In genomic region chr9:34522971-34523797, GRCh38 we compare ENCODE assay signal across 8 cellular contexts. TPM values are rescaled to one million over a fixed set of nuclear protein-coding genes. Genes with fewer than 3 reads are reported as not detected.
A peak's percentile ranks its signal among the peaks of the same experiment; 100 is the strongest.
DNase-seq lines count a peak whose midpoint lies in the region; ATAC-seq and TF ChIP-seq lines count a peak whose summit lies in the region.

Gene ENHO (minus strand): TSS chr9:34522990. CDS start chr9:34521695, 1,295 bp downstream.

- H3K27me3 ChIP-seq in prostate gland (replicated peaks; ENCODE audit: insufficient read depth) (no peaks in the 10 kb centered on the region), upper lobe of left lung (no peaks in the 10 kb centered on the region)

- no peaks in the 10 kb centered on the region for H3K4me1 ChIP-seq in prostate gland (replicated peaks)
- peaks cover 5 to 16% (median 7%) of the 10 kb centered on the region in 4 donors for H3K4me1 ChIP-seq in upper lobe of left lung

- TF ChIP-seq CTCF in GM12865 (IDR thresholded peaks at IDR 0.05; ENCODE audit: insufficient read depth, low read depth, low read length, missing control alignments) (no peak), prostate gland (IDR thresholded peaks at IDR 0.05) (no peak), upper lobe of left lung (IDR thresholded peaks at IDR 0.05) (peak in 3 of 6 experiments; percentile 46 to 57 (median 47))

- H3K4me3 ChIP-seq in GM12865 (ENCODE audit: low read depth, low read length) = peak within 1 kb of the TSS; percentile 25; the same call in 1 of the 2 replicates
- peak within 1 kb of the TSS; percentile 41 to 54 for H3K4me3 ChIP-seq in prostate gland
- peak within 1 kb of the TSS; percentile 25 to 59 (median 48) for H3K4me3 ChIP-seq in upper lobe of left lung

- H3K36me3 ChIP-seq in prostate gland (no peaks in the 10 kb centered on the region), upper lobe of left lung (no peaks in the 10 kb centered on the region)

- H3K9me3 ChIP-seq in prostate gland (no peaks in the 10 kb centered on the region), upper lobe of left lung (no peaks in the 10 kb centered on the region)

- DNase-seq in GM12865 (ENCODE audit: low read depth) = peak; percentile 86
- peak; percentile 57 for DNase-seq in NCI-H1436 treated with DMSO at 0.1 percent for 48 hours (lab: John Stamatoyannopoulos, UW)
- peak; percentile 81 to 90 (median 83) for DNase-seq in T-helper 2 cell
- DNase-seq in left ventricle myocardium superior = peak; percentile 93
- DNase-seq in prostate gland (ENCODE audit: low spot score) = peak; percentile 84
- DNase-seq in upper lobe of left lung = peak; percentile 88 to 99

- peak within 1 kb of the TSS; percentile 89 for H3K27ac ChIP-seq in angular gyrus (ENCODE audit: low read depth, low read length)
- H3K27ac ChIP-seq in prostate gland = peak within 1 kb of the TSS; percentile 37 to 57
- peak within 1 kb of the TSS in 1 of 4 donors; percentile 31 for H3K27ac ChIP-seq in upper lobe of left lung

- no peak for TF ChIP-seq EP300 in upper lobe of left lung (IDR thresholded peaks at IDR 0.05)

- ATAC-seq in HG02763 (IDR thresholded peaks at IDR 0.05; ENCODE audit: unreplicated experiment) = peak; percentile 83
- peak; percentile 99 for ATAC-seq in left ventricle myocardium superior
- ATAC-seq in upper lobe of left lung (ENCODE audit: low FRiP score in 2 of 2) = peak; percentile 97 to 98

- peak; percentile 9 for TF ChIP-seq POLR2A in prostate gland (IDR thresholded peaks at IDR 0.05)
- no peak for TF ChIP-seq POLR2A in upper lobe of left lung (IDR thresholded peaks at IDR 0.05)

- 5% methylated on average over 59 of the region's 63 CpGs for WGBS in prostate gland
- 9 to 35% methylated on average over 7 to 34 of the region's 63 CpGs for WGBS in upper lobe of left lung, 2 donors

- intact Hi-C loops in left ventricle myocardium superior (cut with micrococcal nuclease) = no loop called here
- intact Hi-C loops in prostate gland (cut with DNase I) = loop anchor here (2.0 kb wide), 1 partner anchor 20 kb away; no protein-coding TSS in a partner anchor

RNA-seq across cellular contexts. Expression of gene ENHO, which starts in this region (rescaled TPM):
- total RNA-seq in left ventricle myocardium superior = 0.40 TPM
- total RNA-seq in prostate gland = 10 to 100 TPM; 20.9 to 28.2 TPM
- 1 to 10 TPM in 1 of 6 donors, under 1 TPM in 2, not detected in 3; 0.40 to 1.4 (median 0.71) TPM for total RNA-seq in upper lobe of left lung

Comparison
In these comparisons a context has a peak if more than half of its experiments do, and no peak if none do; other contexts are left out.
1. RNA of gene ENHO (total RNA-seq): 20.9 to 28.2 TPM in prostate gland; 0.40 to 1.4 TPM in upper lobe of left lung and 0.40 TPM in left ventricle myocardium superior (single experiment); every median in the first group is over 4 times any median in the second.
2. Peak in DNase-seq and ATAC-seq in left ventricle myocardium superior; RNA of the gene not detected or under 1 TPM.
3. Peak in every context shown above with its lines, with median percentiles within 50 percentile points of each other: DNase-seq, H3K4me3 ChIP-seq and ATAC-seq.